36 cellular contexts compared by ENCODE assay signal in genomic region chr13:40328091-40328490, GRCh38.
"Had no signal": no experiment of that assay in that cellular context is flagged by ENCODE, and none has a peak within 500 bp of the region (broad histone marks: within the 10 kb centered on the region; RNA-seq: fewer than 3 reads in every experiment).

No MANE protein-coding gene starts in this region.

- H3K4me3 Mint-ChIP-seq: activated CD4-positive, alpha-beta memory T cell treated with anti-CD3 and anti-CD28 coated beads, Interleukin-2, amount 10 ng/mL, durations not matched to agents 7 days and 5 days; activated CD8-positive, alpha-beta memory T cell treated with anti-CD3 and anti-CD28 coated beads, Interleukin-2, amount 10 ng/mL, durations not matched to agents 7 days and 5 days; activated naive CD8-positive, alpha-beta T cell treated with anti-CD3 and anti-CD28 coated beads, Interleukin-2, amount 10 ng/mL, durations not matched to agents 7 days and 5 days; central memory CD8-positive, alpha-beta T cell had no signal

- H3K27ac Mint-ChIP-seq: activated CD4-positive, alpha-beta memory T cell treated with anti-CD3 and anti-CD28 coated beads, Interleukin-2, amount 10 ng/mL, durations not matched to agents 7 days and 5 days; activated CD8-positive, alpha-beta memory T cell treated with anti-CD3 and anti-CD28 coated beads, Interleukin-2, amount 10 ng/mL, durations not matched to agents 7 days and 5 days; activated naive CD8-positive, alpha-beta T cell treated with anti-CD3 and anti-CD28 coated beads, Interleukin-2, amount 10 ng/mL, durations not matched to agents 7 days and 5 days had no signal

- H3K27ac ChIP-seq: ascending aorta, cardiac muscle cell, PC-9, RWPE1, WERI-Rb-1 had no signal

- H3K4me3 ChIP-seq: ascending aorta, cardiac muscle cell, PC-9 had no signal

- ATAC-seq: activated CD8-positive, alpha-beta memory T cell treated with anti-CD3 and anti-CD28 coated beads, Interleukin-2, amount 10 ng/mL, durations not matched to agents 7 days and 5 days; Right ventricle myocardium inferior had no signal

- H3K36me3 ChIP-seq: ascending aorta, cardiac muscle cell, WERI-Rb-1 had no signal

- H3K9me3 Mint-ChIP-seq: central memory CD8-positive, alpha-beta T cell had no signal

- H2AFZ ChIP-seq: PC-9 had no signal

- H3K27me3 ChIP-seq: ascending aorta, cardiac muscle cell had no signal

- DNase-seq: activated CD4-positive, alpha-beta memory T cell treated with anti-CD3 and anti-CD28 coated beads, Interleukin-2, amount 10 ng/mL, durations not matched to agents 7 days and 5 days; activated CD4-positive, alpha-beta T cell treated with anti-CD3 and anti-CD28 coated beads for 1 hour; activated CD4-positive, alpha-beta T cell treated with anti-CD3 and anti-CD28 coated beads for 48 hours; activated CD4-positive, CD25-positive, alpha-beta regulatory T cell; activated CD8-positive, alpha-beta memory T cell treated with anti-CD3 and anti-CD28 coated beads for 24 hours; activated CD8-positive, alpha-beta memory T cell treated with anti-CD3 and anti-CD28 coated beads, Interleukin-2, amount 10 ng/mL, durations not matched to agents 7 days and 5 days; activated CD8-positive, alpha-beta memory T cell treated with anti-CD3 and anti-CD28 coated beads, Interleukin-2, amount 50 U/mL, for 48 hours; activated effector memory CD4-positive, alpha-beta T cell treated with Interleukin-2 at 50 U/mL for 16 hours; activated naive CD4-positive, alpha-beta T cell treated with anti-CD3 and anti-CD28 coated beads, Interleukin-2, amount 50 U/mL, for 16 hours; activated naive CD8-positive, alpha-beta T cell treated with anti-CD3 and anti-CD28 coated beads, Interleukin-2, amount 10 ng/mL, durations not matched to agents 7 days and 5 days; activated T-cell treated with anti-CD3 and anti-CD28 coated beads, Interleukin-2, amount 50 U/mL, for 48 hours; amygdala; Kasumi-1; NCI-H1092 treated with DMSO at 0.1 percent for 48 hours; NCI-H1417; NCI-H146; NCI-H187; NCI-H2029 treated with DMSO at 0.1 percent for 48 hours; NCI-H2107; NCI-H2171; NCI-H510A; NCI-H526; NCI-H748 treated with DMSO at 0.1 percent for 48 hours; NK-92 treated with Interleukin-12 subunit alpha and Interleukin-12 subunit beta, amount 100 ng/mL, for 24 hours; PC-9; SIG-M5; SW 1271; T-helper 1 cell; T-helper 2 cell; T-helper 9 cell; WERI-Rb-1 had no signal

- H3K27me3 Mint-ChIP-seq: activated CD4-positive, alpha-beta memory T cell treated with anti-CD3 and anti-CD28 coated beads, Interleukin-2, amount 10 ng/mL, durations not matched to agents 7 days and 5 days; activated CD8-positive, alpha-beta memory T cell treated with anti-CD3 and anti-CD28 coated beads, Interleukin-2, amount 10 ng/mL, durations not matched to agents 7 days and 5 days; activated naive CD8-positive, alpha-beta T cell treated with anti-CD3 and anti-CD28 coated beads, Interleukin-2, amount 10 ng/mL, durations not matched to agents 7 days and 5 days; central memory CD8-positive, alpha-beta T cell had no signal

- H3K4me1 ChIP-seq: ascending aorta had no signal

- H3K4me2 ChIP-seq: PC-9 had no signal
